ENCODE assay signal across 21 cellular contexts in genomic region chr5:87885727-87886126, GRCh38.
A peak's percentile ranks its signal among the peaks of the same experiment; 100 is the strongest.
DNase-seq lines count a peak whose midpoint lies in the region; ATAC-seq, FAIRE-seq and TF ChIP-seq lines count a peak whose summit lies in the region.
"Had no signal": no experiment of that assay in that cellular context is flagged by ENCODE, and none has a peak within 500 bp of the region (broad histone marks: within the 10 kb centered on the region; RNA-seq: fewer than 3 reads in every experiment).

No MANE protein-coding gene starts in this region.

- H3K4me1 ChIP-seq in HepG2 (ENCODE audit: insufficient read depth, low read length) = no peaks in the 10 kb centered on the region
- no peaks in the 10 kb centered on the region for H3K4me1 ChIP-seq in right lobe of liver
- H3K4me1 ChIP-seq in GM12878 (ENCODE audit: control insufficient read depth, insufficient read depth, low read length) = no peaks in the 10 kb centered on the region
- H3K4me1 ChIP-seq: parathyroid adenoma, vagina had no signal

- BruUV-seq in HepG2 (replicated peaks; lab: Mats Ljungman, UMichigan) (no TSS peak), GM12878 (replicated peaks; lab: Mats Ljungman, UMichigan) (no TSS peak)

- no peak overlapping the region for H3K9ac ChIP-seq in HepG2 (ENCODE audit: insufficient read depth, low read depth, low read length)
- H3K9ac ChIP-seq in GM12878 (ENCODE audit: control insufficient read depth, insufficient read depth, low read length) = no peak overlapping the region
- H3K9ac ChIP-seq: parathyroid adenoma had no signal

- TF ChIP-seq EP300 in HepG2 (IDR thresholded peaks at IDR 0.05; ENCODE audit: low read depth in 2 of 2, low read length in 2 of 2) = no peak
- TF ChIP-seq EP300 in HepG2 (CRISPR knock-in tag; IDR thresholded peaks at IDR 0.05; ENCODE audit: borderline replicate concordance) = no peak
- no peak for TF ChIP-seq EP300 in GM12878 (IDR thresholded peaks at IDR 0.05; ENCODE audit: borderline replicate concordance in 1 of 2, control insufficient read depth in 1 of 2, low read depth in 2 of 2, low read length in 2 of 2)

- RAD21 ChIA-PET in GM12878 (lab: Charles Lee; ENCODE audit: unreplicated experiment) = no interaction called here

- intact Hi-C loops in HepG2 (cut with micrococcal nuclease; ENCODE audit: unreplicated experiment) (no loop called here), right lobe of liver (cut with DNase I) (no loop called here), GM12878 (cut with micrococcal nuclease; ENCODE audit: unreplicated experiment) (no loop called here)

- H3K27ac ChIP-seq in HepG2 (ENCODE audit: extremely low read length, insufficient read depth, low read length) (no peak overlapping the region), right lobe of liver (no peak overlapping the region), GM12878 (ENCODE audit: control insufficient read depth, insufficient read depth) (no peak overlapping the region)
- H3K27ac ChIP-seq: parathyroid adenoma, vagina had no signal

- H4K20me1 ChIP-seq in HepG2 (ENCODE audit: insufficient read depth, low read length) = no peaks in the 10 kb centered on the region
- H4K20me1 ChIP-seq in GM12878 (ENCODE audit: control insufficient read depth, insufficient read depth) = no peaks in the 10 kb centered on the region

- TF ChIP-seq POLR2A in HepG2 (IDR thresholded peaks at IDR 0.05; ENCODE audit: insufficient read depth in 1 of 2, low read depth in 2 of 2, low read length in 2 of 2) (no peak), right lobe of liver (IDR thresholded peaks at IDR 0.05) (no peak), GM12878 (IDR thresholded peaks at IDR 0.05; ENCODE audit: low read depth, low read length) (no peak)

- TF ChIP-seq RAD21 in HepG2 (CRISPR knock-in tag; IDR thresholded peaks at IDR 0.05) (no peak), GM12878 (IDR thresholded peaks at IDR 0.05; ENCODE audit: insufficient read depth, low read depth, low read length) (0 out of 2 replicates have a peak, but pooled peaks have one; percentile 19)

- no peaks in the 10 kb centered on the region for H3K36me3 ChIP-seq in HepG2 (replicated peaks in 1 of 2; ENCODE audit: control insufficient read depth in 1 of 2, insufficient read depth in 2 of 2, low read length in 2 of 2)
- H3K36me3 ChIP-seq in right lobe of liver = no peaks in the 10 kb centered on the region
- no peaks in the 10 kb centered on the region for H3K36me3 ChIP-seq in GM12878 (ENCODE audit: control insufficient read depth in 2 of 2, insufficient read depth in 2 of 2, low read length in 1 of 2)
- H3K36me3 ChIP-seq: vagina had no signal

- TF ChIP-seq CTCF in HepG2 (CRISPR knock-in tag; IDR thresholded peaks at IDR 0.05) (no peak), right lobe of liver (IDR thresholded peaks at IDR 0.05) (no peak), GM12878 (IDR thresholded peaks at IDR 0.05 in 2 of 3, conservative IDR thresholded peaks at IDR 0.05 in 1 of 3; ENCODE audit: control insufficient read depth in 2 of 3, extremely low read depth in 1 of 3, insufficient read depth in 1 of 3, low read depth in 3 of 3, low read length in 3 of 3) (no peak), GM10266 (IDR thresholded peaks at IDR 0.05; ENCODE audit: control insufficient read depth, insufficient read depth, low read depth, missing control alignments) (no peak)

- in situ Hi-C loops in HepG2 (cut with HindIII; ENCODE audit: extremely low pct_ligation_motif_present, low pct_unique_long_range_greater_than_20kb) (no loop called here), GM12878 (cut with MboI) (no loop called here)

- H3K9me3 ChIP-seq in HepG2 (ENCODE audit: low read length) (no peaks in the 10 kb centered on the region), right lobe of liver (no peaks in the 10 kb centered on the region), GM12878 (replicated peaks; ENCODE audit: control insufficient read depth, insufficient read depth, low read length) (no peaks in the 10 kb centered on the region)
- H3K9me3 ChIP-seq: vagina had no signal

- DNase-seq in HepG2 (ENCODE audit: low spot score) = no peak
- DNase-seq in right lobe of liver = no peak
- peak; percentile 33 for DNase-seq in NCI-H446 treated with DMSO at 0.1 percent for 48 hours (lab: John Stamatoyannopoulos, UW)
- DNase-seq in GM12878 (ENCODE audit: low read depth, low spot score) = no peak
- no peak for DNase-seq in GM10266 (ENCODE audit: extremely low spot score)
- DNase-seq in activated CD4-positive, alpha-beta T cell treated with anti-CD3 and anti-CD28 coated beads, Interleukin-2, amount 50 U/mL, for 4 hours = no peak
- no peak for DNase-seq in DMS79 treated with DMSO at 0.1 percent for 48 hours (lab: John Stamatoyannopoulos, UW)
- no peak for DNase-seq in activated CD8-positive, alpha-beta memory T cell treated with anti-CD3 and anti-CD28 coated beads, Interleukin-2, amount 50 U/mL, for 48 hours
- DNase-seq: activated CD4-positive, alpha-beta T cell treated with anti-CD3 and anti-CD28 coated beads, Interleukin-2, amount 10 ng/mL, durations not matched to agents 24 days and 14 days; activated CD8-positive, alpha-beta memory T cell treated with anti-CD3 and anti-CD28 coated beads, Interleukin-2, amount 50 U/mL, for 4 hours; activated gamma-delta T cell treated with Interleukin-2 at 50 U/mL for 16 hours; amniotic stem cell; caudate nucleus; CD8-positive, alpha-beta memory T cell; NCI-H1930; stimulated activated CD4-positive, alpha-beta T cell treated with anti-CD3 and anti-CD28 coated beads, Interleukin-4, amount 100 ng/mL, for 24 hours had no signal

- FAIRE-seq in HepG2 (lab: Jason Lieb, UNC) (no peak), GM12878 (lab: Jason Lieb, UNC) (no peak)
- FAIRE-seq: HTR-8/SVneo had no signal

- SMC1A ChIA-PET in GM12878 (lab: Charles Lee; ENCODE audit: uncharacterized antibody, unreplicated experiment) = no interaction called here

- CTCF ChIA-PET in HepG2 (lab: Yijun Ruan, JAX; ENCODE audit: low intra/inter-chr PET ratio, low total read pairs) = no interaction called here
- CTCF ChIA-PET in GM12878 (lab: Yijun Ruan, JAX) = no interaction called here

- POLR2A ChIA-PET in HepG2 (lab: Yijun Ruan, JAX) (no interaction called here), GM12878 (lab: Charles Lee) (no interaction called here)

- no peak overlapping the region for H2AFZ ChIP-seq in HepG2 (ENCODE audit: low read length)
- no peak overlapping the region for H2AFZ ChIP-seq in GM12878 (ENCODE audit: control insufficient read depth, low read depth, low read length)
- H2AFZ ChIP-seq: parathyroid adenoma had no signal

- no peaks in the 10 kb centered on the region for H3K79me2 ChIP-seq in HepG2 (ENCODE audit: insufficient read depth, low read length)
- H3K79me2 ChIP-seq in GM12878 (ENCODE audit: control insufficient read depth, insufficient read depth, low read length) = no peaks in the 10 kb centered on the region
- H3K79me2 ChIP-seq: parathyroid adenoma had no signal

- ATAC-seq in HepG2 (no peak), right lobe of liver (no peak), GM12878 (no peak)
- ATAC-seq: Panc1 had no signal

- no peak overlapping the region for H3K4me3 ChIP-seq in HepG2 (replicated peaks in 1 of 3; ENCODE audit: insufficient read depth in 1 of 3, low read depth in 2 of 3, low read length in 3 of 3)
- no peak overlapping the region for H3K4me3 ChIP-seq in right lobe of liver
- H3K4me3 ChIP-seq in GM12878 = no peak overlapping the region
- H3K4me3 ChIP-seq: lung, vagina had no signal

- H3K27me3 ChIP-seq in HepG2 (ENCODE audit: control insufficient read depth in 1 of 2, insufficient read depth in 2 of 2, low read length in 2 of 2) = no peaks in the 10 kb centered on the region
- H3K27me3 ChIP-seq in right lobe of liver = no peaks in the 10 kb centered on the region
- H3K27me3 ChIP-seq in GM12878 (replicated peaks in 1 of 2; ENCODE audit: control insufficient read depth in 2 of 2, insufficient read depth in 2 of 2, low read length in 1 of 2) = no peaks in the 10 kb centered on the region
- H3K27me3 ChIP-seq: vagina had no signal

- H3K4me2 ChIP-seq in HepG2 (ENCODE audit: low read depth, low read length) (no peak overlapping the region), GM12878 (ENCODE audit: control insufficient read depth, insufficient read depth) (no peak overlapping the region)

TF ChIP-seq in HepG2, 621 proteins besides CTCF, POLR2A, EP300 and RAD21:
- TF ChIP-seq GZF1 (CRISPR knock-in tag; IDR thresholded peaks at IDR 0.05) (no peak), STAG1 (CRISPR knock-in tag; IDR thresholded peaks at IDR 0.05) (peak; percentile 20; the same call in 1 of the 2 replicates), REPIN1 (CRISPR knock-in tag; IDR thresholded peaks at IDR 0.05; ENCODE audit: borderline replicate concordance, low read depth) (no peak), RXRB (CRISPR knock-in tag; IDR thresholded peaks at IDR 0.05; ENCODE audit: borderline replicate concordance) (no peak), ZNF160 (CRISPR knock-in tag; IDR thresholded peaks at IDR 0.05) (no peak), NFE2L2 (IDR thresholded peaks at IDR 0.05; ENCODE audit: low read length) (no peak)

TF ChIP-seq in GM12878, 131 proteins besides CTCF, POLR2A, EP300 and RAD21:
- no peak for TF ChIP-seq HDAC6 (IDR thresholded peaks at IDR 0.05; ENCODE audit: unreplicated experiment)
- TF ChIP-seq ESRRA (IDR thresholded peaks at IDR 0.05; ENCODE audit: low read length) = no peak

Comparison
In these comparisons a context has a peak if more than half of its experiments do, and no peak if none do; other contexts are left out.
1. Of the 75 proteins assayed by ChIP-seq in both HepG2 and GM12878: peak only in HepG2: none; only in GM12878: RAD21; in both: none; in neither: 74.